Comparison of ENCODE assay signal across 32 cellular contexts in the genomic region with DNA sequence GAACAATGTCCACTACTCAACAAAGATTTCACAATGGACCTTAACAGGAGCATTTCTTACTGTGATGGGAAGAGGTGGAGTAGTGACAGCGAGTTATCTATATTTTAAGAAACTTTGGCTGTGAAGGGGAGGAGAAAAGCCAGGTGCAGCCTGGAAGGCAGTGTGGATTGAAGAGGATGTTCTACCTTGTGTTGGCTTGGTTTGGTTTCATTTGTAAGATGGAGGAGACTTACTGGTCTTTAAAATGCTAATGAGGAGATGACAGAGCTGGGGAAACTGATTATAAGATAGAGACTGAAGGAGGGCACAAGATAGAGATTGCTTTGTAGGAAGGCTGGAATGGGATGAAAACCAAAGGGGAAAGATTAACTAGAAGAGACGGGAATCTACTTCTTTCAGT. TPM values are rescaled to one million over a fixed set of nuclear protein-coding genes. Genes with fewer than 3 reads are reported as not detected.
"Had no signal": no experiment of that assay in that cellular context is flagged by ENCODE, and none has a peak within 500 bp of the region (broad histone marks: within the 10 kb centered on the region; RNA-seq: fewer than 3 reads in every experiment).

No MANE protein-coding gene starts in this region.

- DNase-seq: activated CD4-positive, alpha-beta T cell treated with anti-CD3 and anti-CD28 coated beads for 48 hours; activated CD4-positive, alpha-beta T cell treated with anti-CD3 and anti-CD28 coated beads, Interleukin-2, amount 50 U/mL, for 48 hours; activated CD8-positive, alpha-beta memory T cell treated with anti-CD3 and anti-CD28 coated beads for 24 hours; activated effector memory CD4-positive, alpha-beta T cell treated with anti-CD3 and anti-CD28 coated beads, Interleukin-2, amount 50 U/mL, for 16 hours; activated naive CD4-positive, alpha-beta T cell treated with anti-CD3 and anti-CD28 coated beads for 36 hours; activated naive CD8-positive, alpha-beta T cell treated with anti-CD3 and anti-CD28 coated beads for 36 hours; adrenal gland; aorta; cortex of kidney; foreskin melanocyte; islet precursor cell; midbrain; naive thymus-derived CD4-positive, alpha-beta T cell; retina; sigmoid colon; small intestine; stimulated activated CD4-positive, alpha-beta T cell treated with anti-CD3 and anti-CD28 coated beads, Interleukin-15, amount 100 ng/mL, for 24 hours; stimulated activated CD4-positive, alpha-beta T cell treated with anti-CD3 and anti-CD28 coated beads, Interleukin-2, amount 100 ng/mL, for 24 hours; stimulated activated naive B cell treated with anti-CD40 and anti-IgM and Interleukin-4, amounts not matched to agents 10 μg/mL and 1 μg/mL and 100 μg/mL, for 72 hours; stomach; SW 1271; T-helper 9 cell; tibial artery; upper lobe of right lung had no signal

- H3K36me3 Mint-ChIP-seq: activated naive CD8-positive, alpha-beta T cell treated with anti-CD3 and anti-CD28 coated beads for 36 hours; naive thymus-derived CD4-positive, alpha-beta T cell; stimulated activated naive B cell treated with anti-CD40 and anti-IgM and Interleukin-4, amounts not matched to agents 10 μg/mL and 1 μg/mL and 100 μg/mL, for 72 hours had no signal

- H3K27me3 Mint-ChIP-seq: activated naive CD8-positive, alpha-beta T cell treated with anti-CD3 and anti-CD28 coated beads for 36 hours; brain; naive thymus-derived CD4-positive, alpha-beta T cell; progenitor cell of endocrine pancreas; stimulated activated naive B cell treated with anti-CD40 and anti-IgM and Interleukin-4, amounts not matched to agents 10 μg/mL and 1 μg/mL and 100 μg/mL, for 72 hours had no signal

- H3K4me3 Mint-ChIP-seq: activated naive CD4-positive, alpha-beta T cell treated with anti-CD3 and anti-CD28 coated beads for 36 hours; activated naive CD8-positive, alpha-beta T cell treated with anti-CD3 and anti-CD28 coated beads for 36 hours; brain; naive thymus-derived CD4-positive, alpha-beta T cell; stimulated activated naive B cell treated with anti-CD40 and anti-IgM and Interleukin-4, amounts not matched to agents 10 μg/mL and 1 μg/mL and 100 μg/mL, for 72 hours; T-helper 1 cell treated with Interleukin-12 subunit alpha and Interleukin-12 subunit beta and Interleukin-4 antibody, amounts not matched to agents 30 μg/mL and 1 μg/mL, for 36 hours had no signal

- H3K4me3 ChIP-seq: adrenal gland, esophagus muscularis mucosa, sigmoid colon, stomach, suprapubic skin, tibial artery, upper lobe of right lung had no signal

- H3K27me3 ChIP-seq: adrenal gland, esophagus muscularis mucosa, sigmoid colon, stomach, suprapubic skin, tibial artery, upper lobe of right lung had no signal

- H3K9me3 Mint-ChIP-seq: activated naive CD4-positive, alpha-beta T cell treated with anti-CD3 and anti-CD28 coated beads for 36 hours; activated naive CD8-positive, alpha-beta T cell treated with anti-CD3 and anti-CD28 coated beads for 36 hours; brain; naive thymus-derived CD4-positive, alpha-beta T cell; stimulated activated naive B cell treated with anti-CD40 and anti-IgM and Interleukin-4, amounts not matched to agents 10 μg/mL and 1 μg/mL and 100 μg/mL, for 72 hours; T-helper 1 cell treated with Interleukin-12 subunit alpha and Interleukin-12 subunit beta and Interleukin-4 antibody, amounts not matched to agents 30 μg/mL and 1 μg/mL, for 36 hours had no signal

- H3K27ac ChIP-seq: adrenal gland, sigmoid colon, stomach, suprapubic skin, tibial artery, upper lobe of right lung, VCaP had no signal

- H3K4me1 ChIP-seq: adrenal gland, sigmoid colon, suprapubic skin, upper lobe of right lung had no signal

- ATAC-seq: activated CD4-positive, CD25-positive, alpha-beta regulatory T cell treated with anti-CD3 and anti-CD28 coated beads, Interleukin-2, amount 50 U/mL, for 24 hours; naive thymus-derived CD4-positive, alpha-beta T cell; upper lobe of right lung had no signal

- H3K4me1 Mint-ChIP-seq: activated naive CD8-positive, alpha-beta T cell treated with anti-CD3 and anti-CD28 coated beads for 36 hours; brain; naive thymus-derived CD4-positive, alpha-beta T cell; stimulated activated naive B cell treated with anti-CD40 and anti-IgM and Interleukin-4, amounts not matched to agents 10 μg/mL and 1 μg/mL and 100 μg/mL, for 72 hours had no signal

- H3K36me3 ChIP-seq: adrenal gland, suprapubic skin, upper lobe of right lung had no signal

- H3K9me3 ChIP-seq: adrenal gland, esophagus muscularis mucosa, sigmoid colon, stomach, suprapubic skin, tibial artery, upper lobe of right lung had no signal

- FAIRE-seq: small intestine, TTC549 had no signal

- H3K27ac Mint-ChIP-seq: activated naive CD4-positive, alpha-beta T cell treated with anti-CD3 and anti-CD28 coated beads for 36 hours; activated naive CD8-positive, alpha-beta T cell treated with anti-CD3 and anti-CD28 coated beads for 36 hours; brain; naive thymus-derived CD4-positive, alpha-beta T cell; progenitor cell of endocrine pancreas; stimulated activated naive B cell treated with anti-CD40 and anti-IgM and Interleukin-4, amounts not matched to agents 10 μg/mL and 1 μg/mL and 100 μg/mL, for 72 hours; T-helper 1 cell treated with Interleukin-12 subunit alpha and Interleukin-12 subunit beta and Interleukin-4 antibody, amounts not matched to agents 30 μg/mL and 1 μg/mL, for 36 hours had no signal

RNA-seq across cellular contexts. Expression of a gene that starts 59.4 kb away (rescaled TPM):
- polyA plus RNA-seq: naive thymus-derived CD4-positive, alpha-beta T cell had no signal
